20 cellular contexts compared by ENCODE assay signal in the genomic region with DNA sequence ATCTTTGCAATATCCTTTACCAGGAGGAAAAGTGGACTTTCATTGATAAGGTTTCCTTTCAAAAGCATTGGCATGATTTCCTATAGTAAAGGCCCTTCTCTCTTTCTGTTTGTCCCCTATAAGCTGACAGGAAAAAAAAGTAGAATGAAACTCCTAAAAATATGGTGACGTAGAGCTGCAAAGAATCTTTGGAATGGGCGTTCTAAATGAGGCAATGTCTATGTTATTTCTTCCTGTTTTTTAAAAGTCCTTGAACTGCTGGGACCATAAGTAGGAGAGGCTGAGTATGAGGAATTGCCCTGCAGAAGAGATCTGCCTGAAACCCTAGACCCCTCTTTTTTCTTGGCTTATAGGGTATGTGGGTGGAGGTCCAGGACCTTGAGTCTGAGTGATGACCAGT. TPM values are rescaled to one million over a fixed set of nuclear protein-coding genes. Genes with fewer than 3 reads are reported as not detected.
DNase-seq lines count a peak whose midpoint lies in the region; ATAC-seq, FAIRE-seq and TF ChIP-seq lines count a peak whose summit lies in the region.
"Had no signal": no experiment of that assay in that cellular context is flagged by ENCODE, and none has a peak within 500 bp of the region (broad histone marks: within the 10 kb centered on the region; RNA-seq: fewer than 3 reads in every experiment).

No MANE protein-coding gene starts in this region.

- H3K27me3 ChIP-seq in astrocyte (ENCODE audit: insufficient read depth, low read length): no peaks in the 10 kb centered on the region
- no peaks in the 10 kb centered on the region for H3K27me3 ChIP-seq in trophoblast cell (ENCODE audit: insufficient read depth, low read length)

- H3K79me2 ChIP-seq in astrocyte (ENCODE audit: insufficient read depth, low read length) (no peaks in the 10 kb centered on the region), trophoblast cell (ENCODE audit: control insufficient read depth, insufficient read depth, low read length, poor library complexity) (no peaks in the 10 kb centered on the region)

- no peaks in the 10 kb centered on the region for H3K9me3 ChIP-seq in astrocyte (ENCODE audit: insufficient read depth, low read depth, low read length)
- no peaks in the 10 kb centered on the region for H3K9me3 ChIP-seq in trophoblast cell (ENCODE audit: insufficient read depth, low read depth, low read length)
- H3K9me3 ChIP-seq: lower lobe of right lung had no signal

- no peak overlapping the region for H2BK5ac ChIP-seq in trophoblast cell (ENCODE audit: low read depth, low read length, poor library complexity)

- H2BK12ac ChIP-seq in trophoblast cell (ENCODE audit: low read length): no peak overlapping the region

- no peaks in the 10 kb centered on the region for H3K36me3 Mint-ChIP-seq in astrocyte (ENCODE audit: low read depth, unreplicated experiment)
- no peaks in the 10 kb centered on the region for H3K36me3 Mint-ChIP-seq in stimulated activated effector memory CD8-positive, alpha-beta T cell treated with anti-CD3 and anti-CD28 coated beads, Interleukin-12 subunit alpha, Interleukin-12 subunit beta, amount 100 ng/mL, for 72 hours

- no peak overlapping the region for H4K8ac ChIP-seq in trophoblast cell (ENCODE audit: low read depth, low read length)

- H3K79me1 ChIP-seq in trophoblast cell (ENCODE audit: low read length): no peaks in the 10 kb centered on the region

- H3K9ac ChIP-seq in astrocyte (ENCODE audit: low read length) (peak overlapping the region; percentile 63), trophoblast cell (ENCODE audit: low read length) (no peak overlapping the region)

- DNase-seq in EH (ENCODE audit: low read depth) (peak; percentile 53), astrocyte (ENCODE audit: low read depth) (peak; percentile 74), epithelial cell of prostate (ENCODE audit: low read depth, low spot score) (no peak), trophoblast cell (peak; percentile 44 to 92)
- no peak for DNase-seq in stimulated activated effector memory CD8-positive, alpha-beta T cell treated with anti-CD3 and anti-CD28 coated beads, Interleukin-12 subunit alpha, Interleukin-12 subunit beta, amount 100 ng/mL, for 72 hours (ENCODE audit: low spot score in 2 of 2)
- DNase-seq: activated CD4-positive, alpha-beta T cell treated with anti-CD3 and anti-CD28 coated beads, Interleukin-2, amount 50 U/mL, for 1 hour; activated naive CD8-positive, alpha-beta T cell treated with anti-CD3 and anti-CD28 coated beads, Interleukin-2, amount 50 U/mL, for 24 hours; CD4-positive, alpha-beta T cell; DMS153; KBM-7; lower lobe of right lung; NCI-H748 treated with DMSO at 0.1 percent for 48 hours; occipital lobe; SHP77 treated with DMSO at 0.1 percent for 48 hours; T-helper 1 cell had no signal

- H2AFZ ChIP-seq in astrocyte (ENCODE audit: low read depth, low read length): no peak overlapping the region
- no peak overlapping the region for H2AFZ ChIP-seq in trophoblast cell (ENCODE audit: insufficient read depth, low read length, poor library complexity)

- H3K27me3 Mint-ChIP-seq in astrocyte (ENCODE audit: low read depth, unreplicated experiment): no peaks in the 10 kb centered on the region

- H3K4me1 ChIP-seq in astrocyte (ENCODE audit: insufficient read depth, low read length) (peaks cover 61% of the 10 kb centered on the region), trophoblast cell (ENCODE audit: control insufficient read depth in 1 of 2, insufficient read depth in 2 of 2, low read length in 2 of 2) (peaks cover 7 to 9% of the 10 kb centered on the region in 2 experiments)

- H3K4me3 ChIP-seq in astrocyte (ENCODE audit: insufficient read depth, low read depth, low read length) (no peak overlapping the region), trophoblast cell (ENCODE audit: low read depth, low read length) (no peak overlapping the region)
- H3K4me3 ChIP-seq: lower lobe of right lung had no signal

- H2BK120ac ChIP-seq in trophoblast cell (ENCODE audit: insufficient read depth, low read length, poor library complexity): no peak overlapping the region

- peaks cover under 1% of the 10 kb centered on the region for H4K20me1 ChIP-seq in astrocyte (ENCODE audit: insufficient read depth, low read length)

- peak overlapping the region; percentile 98 for H3K27ac Mint-ChIP-seq in astrocyte (ENCODE audit: unreplicated experiment)
- H3K27ac Mint-ChIP-seq in stimulated activated effector memory CD8-positive, alpha-beta T cell treated with anti-CD3 and anti-CD28 coated beads, Interleukin-12 subunit alpha, Interleukin-12 subunit beta, amount 100 ng/mL, for 72 hours: no peak overlapping the region
- H3K27ac Mint-ChIP-seq: activated naive CD8-positive, alpha-beta T cell treated with anti-CD3 and anti-CD28 coated beads, Interleukin-2, amount 50 U/mL, for 24 hours; activated T-helper 2 cell treated with anti-CD3 and anti-CD28 coated beads, Interferon-gamma antibody, Interleukin-2, Interleukin-4, amounts not matched to agents 10 μg/mL and 5 μg/mL and 100 μg/mL, durations not matched to agents 14 hours and 24 hours and 36 hours; CD4-positive, alpha-beta T cell had no signal

- WGBS in trophoblast cell (ENCODE audit: extremely low coverage, insufficient coverage, insufficient read length): no CpG with 5 or more reads among the region's 2 CpGs

- no peak overlapping the region for H2AK5ac ChIP-seq in trophoblast cell (ENCODE audit: low read length)

- H4K12ac ChIP-seq in trophoblast cell (ENCODE audit: low read depth, low read length): no peak overlapping the region

- TF ChIP-seq CTCF in astrocyte (IDR thresholded peaks at IDR 0.05; ENCODE audit: insufficient read depth, low read depth, low read length): no peak

- H3K23ac ChIP-seq in trophoblast cell (ENCODE audit: low read length): no peak overlapping the region

- no peak overlapping the region for H3K4me3 Mint-ChIP-seq in astrocyte (ENCODE audit: unreplicated experiment)
- no peak overlapping the region for H3K4me3 Mint-ChIP-seq in stimulated activated effector memory CD8-positive, alpha-beta T cell treated with anti-CD3 and anti-CD28 coated beads, Interleukin-12 subunit alpha, Interleukin-12 subunit beta, amount 100 ng/mL, for 72 hours
- H3K4me3 Mint-ChIP-seq: activated naive CD8-positive, alpha-beta T cell treated with anti-CD3 and anti-CD28 coated beads, Interleukin-2, amount 50 U/mL, for 24 hours; CD4-positive, alpha-beta T cell; central memory CD8-positive, alpha-beta T cell had no signal

- ATAC-seq in HG03460 (IDR thresholded peaks at IDR 0.05; ENCODE audit: unreplicated experiment) (no peak), HG02981 (IDR thresholded peaks at IDR 0.05; ENCODE audit: unreplicated experiment) (no peak), HG03108 (IDR thresholded peaks at IDR 0.05; ENCODE audit: unreplicated experiment) (no peak)
- ATAC-seq in stimulated activated effector memory CD8-positive, alpha-beta T cell treated with anti-CD3 and anti-CD28 coated beads, Interleukin-12 subunit alpha, Interleukin-12 subunit beta, amount 100 ng/mL, for 72 hours: no peak
- ATAC-seq: activated naive CD8-positive, alpha-beta T cell treated with anti-CD3 and anti-CD28 coated beads, Interleukin-2, amount 50 U/mL, for 24 hours; lower lobe of right lung had no signal

- H3K36me3 ChIP-seq in astrocyte (ENCODE audit: insufficient read depth, low read length) (no peaks in the 10 kb centered on the region), trophoblast cell (ENCODE audit: control insufficient read depth in 1 of 2, insufficient read depth in 2 of 2, low read length in 2 of 2) (peaks cover 0 to 2% of the 10 kb centered on the region in 2 experiments)

- H3K18ac ChIP-seq in trophoblast cell (ENCODE audit: low read length): no peak overlapping the region

- FAIRE-seq in astrocyte (lab: Jason Lieb, UNC): no peak

- H3K4ac ChIP-seq in trophoblast cell (ENCODE audit: low read depth, low read length): no peak overlapping the region

- H3K27ac ChIP-seq in astrocyte (ENCODE audit: low read depth, low read length) (peak overlapping the region; percentile 90), epithelial cell of prostate (peak overlapping the region; percentile 84), trophoblast cell (ENCODE audit: low read depth, low read length) (peak overlapping the region; percentile 32)
- H3K27ac ChIP-seq: lower lobe of right lung had no signal

- no peak overlapping the region for H4K91ac ChIP-seq in trophoblast cell (ENCODE audit: low read depth, low read length)

- H3K4me1 Mint-ChIP-seq in astrocyte (ENCODE audit: low read depth, unreplicated experiment): peaks cover 65% of the 10 kb centered on the region
- no peaks in the 10 kb centered on the region for H3K4me1 Mint-ChIP-seq in stimulated activated effector memory CD8-positive, alpha-beta T cell treated with anti-CD3 and anti-CD28 coated beads, Interleukin-12 subunit alpha, Interleukin-12 subunit beta, amount 100 ng/mL, for 72 hours
- H3K4me1 Mint-ChIP-seq: central memory CD8-positive, alpha-beta T cell had no signal

- H3K4me2 ChIP-seq in astrocyte (ENCODE audit: low read length) (peak overlapping the region; percentile 62), trophoblast cell (ENCODE audit: low read length) (no peak overlapping the region)

- H3K9me3 Mint-ChIP-seq in astrocyte (ENCODE audit: unreplicated experiment): no peaks in the 10 kb centered on the region
- H3K9me3 Mint-ChIP-seq in stimulated activated effector memory CD8-positive, alpha-beta T cell treated with anti-CD3 and anti-CD28 coated beads, Interleukin-12 subunit alpha, Interleukin-12 subunit beta, amount 100 ng/mL, for 72 hours: no peaks in the 10 kb centered on the region
- H3K9me3 Mint-ChIP-seq: activated naive CD8-positive, alpha-beta T cell treated with anti-CD3 and anti-CD28 coated beads, Interleukin-2, amount 50 U/mL, for 24 hours; activated T-helper 2 cell treated with anti-CD3 and anti-CD28 coated beads, Interferon-gamma antibody, Interleukin-2, Interleukin-4, amounts not matched to agents 10 μg/mL and 5 μg/mL and 100 μg/mL, durations not matched to agents 14 hours and 24 hours and 36 hours; CD4-positive, alpha-beta T cell; central memory CD8-positive, alpha-beta T cell had no signal

- H3K14ac ChIP-seq in trophoblast cell (ENCODE audit: low read length): no peak overlapping the region

RNA-seq across cellular contexts. Expression of a gene that starts 17.2 kb away (rescaled TPM):
- total RNA-seq in astrocyte: 4.4 and 4.8 TPM in 2 replicates
- polyA plus RNA-seq in trophoblast cell (2013): 8.0 and 8.2 TPM in 2 replicates

Comparison
In these comparisons a context has a peak if more than half of its experiments do, and no peak if none do; other contexts are left out.
1. DNase-seq: peak in EH (single experiment), astrocyte (single experiment) and trophoblast cell (2 of 2); none in epithelial cell of prostate (single experiment) and stimulated activated effector memory CD8-positive, alpha-beta T cell treated with anti-CD3 and anti-CD28 coated beads, Interleukin-12 subunit alpha, Interleukin-12 subunit beta, amount 100 ng/mL, for 72 hours (0 of 2).
2. H3K27ac ChIP-seq: peak in every context shown above with its lines; median percentile 90 in astrocyte; 84 in epithelial cell of prostate; 32 in trophoblast cell.